In genomic region chr6:14645221-14645620, GRCh38 we compare ENCODE assay signal across 23 cellular contexts.
"Had no signal": no experiment of that assay in that cellular context is flagged by ENCODE, and none has a peak within 500 bp of the region (broad histone marks: within the 10 kb centered on the region; RNA-seq: fewer than 3 reads in every experiment).

No MANE protein-coding gene starts in this region.

- DNase-seq: activated CD4-positive, alpha-beta T cell treated with anti-CD3 and anti-CD28 coated beads for 48 hours; activated CD4-positive, alpha-beta T cell treated with anti-CD3 and anti-CD28 coated beads, Interleukin-2, amount 50 U/mL, for 4 hours; activated CD4-positive, CD25-positive, alpha-beta regulatory T cell treated with anti-CD3 and anti-CD28 coated beads, Interleukin-2, amount 50 U/mL, for 72 hours; activated CD8-positive, alpha-beta T cell treated with anti-CD3 and anti-CD28 coated beads, Interleukin-2, amount 10 ng/mL, durations not matched to agents 7 days and 5 days; activated effector memory CD4-positive, alpha-beta T cell treated with anti-CD3 and anti-CD28 coated beads, Interleukin-2, amount 50 U/mL, for 16 hours; activated naive CD4-positive, alpha-beta T cell treated with Interleukin-2 at 50 U/mL for 16 hours; activated naive CD8-positive, alpha-beta T cell treated with anti-CD3 and anti-CD28 coated beads, Interleukin-2, amount 50 U/mL, for 24 hours; activated T-cell treated with anti-CD3 and anti-CD28 coated beads, Interleukin-2, amount 50 U/mL, for 4 hours; amygdala; MG63; MV-4-11; NCI-H1105; NCI-H1436 treated with DMSO at 0.1 percent for 48 hours; NCI-H1930; NCI-H345; NCI-H510A; NCI-H526 treated with DMSO at 0.1 percent for 48 hours; T-cell had no signal

- H3K9me3 ChIP-seq: MG63 had no signal

- H3K4me1 Mint-ChIP-seq: central memory CD8-positive, alpha-beta T cell had no signal

- H3K4me3 ChIP-seq: MG63, SK-N-MC had no signal

- H3K27me3 Mint-ChIP-seq: activated naive CD8-positive, alpha-beta T cell treated with anti-CD3 and anti-CD28 coated beads, Interleukin-2, amount 50 U/mL, for 24 hours; T-cell had no signal

- H3K27ac ChIP-seq: SK-N-MC had no signal

- H3K4me3 Mint-ChIP-seq: activated CD8-positive, alpha-beta T cell treated with anti-CD3 and anti-CD28 coated beads, Interleukin-2, amount 10 ng/mL, durations not matched to agents 7 days and 5 days; activated naive CD8-positive, alpha-beta T cell treated with anti-CD3 and anti-CD28 coated beads, Interleukin-2, amount 50 U/mL, for 24 hours; activated T-cell treated with anti-CD3 and anti-CD28 coated beads, Interleukin-2, amount 50 U/mL, for 4 hours; brain; central memory CD8-positive, alpha-beta T cell; T-cell; WTC11 had no signal

- H3K27me3 ChIP-seq: MG63 had no signal

- H3K9me3 Mint-ChIP-seq: activated T-cell treated with anti-CD3 and anti-CD28 coated beads, Interleukin-2, amount 50 U/mL, for 4 hours; central memory CD8-positive, alpha-beta T cell had no signal

- H3K36me3 ChIP-seq: MG63 had no signal

- H3K27ac Mint-ChIP-seq: activated CD8-positive, alpha-beta T cell treated with anti-CD3 and anti-CD28 coated beads, Interleukin-2, amount 10 ng/mL, durations not matched to agents 7 days and 5 days; activated naive CD4-positive, alpha-beta T cell treated with anti-CD3 and anti-CD28 coated beads, Interleukin-2, amount 50 U/mL, for 72 hours; activated naive CD8-positive, alpha-beta T cell treated with anti-CD3 and anti-CD28 coated beads, Interleukin-2, amount 50 U/mL, for 24 hours; brain; T-cell; WTC11 had no signal

- H3K36me3 Mint-ChIP-seq: brain, T-cell, WTC11 had no signal
